12 cellular contexts compared by ENCODE assay signal in genomic region chr9:131419716-131420115, GRCh38. TPM values are rescaled to one million over a fixed set of nuclear protein-coding genes. Genes with fewer than 3 reads are reported as not detected.
DNase-seq lines count a peak whose midpoint lies in the region; ATAC-seq lines count a peak whose summit lies in the region.
"Had no signal": no experiment of that assay in that cellular context is flagged by ENCODE, and none has a peak within 500 bp of the region (broad histone marks: within the 10 kb centered on the region; RNA-seq: fewer than 3 reads in every experiment).

No MANE protein-coding gene starts in this region.

- H3K4me3 Mint-ChIP-seq in activated naive CD4-positive, alpha-beta T cell treated with anti-CD3 and anti-CD28 coated beads, Interleukin-2, amount 50 U/mL, for 24 hours: peak overlapping the region; percentile 54
- peak overlapping the region; percentile 76 for H3K4me3 Mint-ChIP-seq in activated naive CD8-positive, alpha-beta T cell
- H3K4me3 Mint-ChIP-seq in memory B cell: no peak overlapping the region

- no peak for DNase-seq in activated naive CD4-positive, alpha-beta T cell treated with Interleukin-2 at 50 U/mL for 16 hours
- no peak for DNase-seq in memory B cell (ENCODE audit: low spot score in 2 of 2)
- no peak for DNase-seq in NCI-H82 (lab: John Stamatoyannopoulos, UW)
- no peak for DNase-seq in DMS153 (lab: John Stamatoyannopoulos, UW)
- DNase-seq: kidney; NCI-H748 treated with DMSO at 0.1 percent for 48 hours; occipital lobe; stimulated activated CD4-positive, alpha-beta T cell treated with anti-CD3 and anti-CD28 coated beads, Interleukin-1b, Interleukin-23, amount 100 ng/mL, for 48 hours had no signal

- H3K27ac ChIP-seq in temporal lobe (ENCODE audit: low read depth, low read length): peak overlapping the region; percentile 91

- no peaks in the 10 kb centered on the region for H3K27me3 Mint-ChIP-seq in activated naive CD4-positive, alpha-beta T cell treated with anti-CD3 and anti-CD28 coated beads, Interleukin-2, amount 50 U/mL, for 24 hours
- H3K27me3 Mint-ChIP-seq in activated naive CD8-positive, alpha-beta T cell: no peaks in the 10 kb centered on the region
- H3K27me3 Mint-ChIP-seq in memory B cell: no peaks in the 10 kb centered on the region

- no peaks in the 10 kb centered on the region for H3K9me3 Mint-ChIP-seq in activated naive CD4-positive, alpha-beta T cell treated with anti-CD3 and anti-CD28 coated beads, Interleukin-2, amount 50 U/mL, for 24 hours
- H3K9me3 Mint-ChIP-seq in activated naive CD8-positive, alpha-beta T cell (ENCODE audit: low read depth): no peaks in the 10 kb centered on the region
- no peaks in the 10 kb centered on the region for H3K9me3 Mint-ChIP-seq in memory B cell

- H3K27ac Mint-ChIP-seq in activated naive CD4-positive, alpha-beta T cell treated with anti-CD3 and anti-CD28 coated beads, Interleukin-2, amount 50 U/mL, for 24 hours: peak overlapping the region; percentile 93
- peak overlapping the region; percentile 93 for H3K27ac Mint-ChIP-seq in activated naive CD8-positive, alpha-beta T cell
- H3K27ac Mint-ChIP-seq in memory B cell: peak overlapping the region; percentile 93

- peaks cover 3% of the 10 kb centered on the region for H3K36me3 Mint-ChIP-seq in activated naive CD4-positive, alpha-beta T cell treated with anti-CD3 and anti-CD28 coated beads, Interleukin-2, amount 50 U/mL, for 24 hours
- peaks cover 2% of the 10 kb centered on the region for H3K36me3 Mint-ChIP-seq in activated naive CD8-positive, alpha-beta T cell
- peaks cover 15% of the 10 kb centered on the region for H3K36me3 Mint-ChIP-seq in memory B cell

- peaks cover 88% of the 10 kb centered on the region for H3K4me1 Mint-ChIP-seq in activated naive CD4-positive, alpha-beta T cell treated with anti-CD3 and anti-CD28 coated beads, Interleukin-2, amount 50 U/mL, for 24 hours
- peaks cover 88% of the 10 kb centered on the region for H3K4me1 Mint-ChIP-seq in activated naive CD8-positive, alpha-beta T cell (ENCODE audit: low read depth)
- peaks cover 65% of the 10 kb centered on the region for H3K4me1 Mint-ChIP-seq in memory B cell

- ATAC-seq in memory B cell (ENCODE audit: low read depth) (no peak), HG03159 (IDR thresholded peaks at IDR 0.05; ENCODE audit: unreplicated experiment) (no peak)

RNA-seq across cellular contexts. Expression of gene PRRC2B, which starts 25.8 kb away (rescaled TPM):
- 259 TPM for total RNA-seq in temporal lobe
